8 cellular contexts compared by ENCODE assay signal in the genomic region with DNA sequence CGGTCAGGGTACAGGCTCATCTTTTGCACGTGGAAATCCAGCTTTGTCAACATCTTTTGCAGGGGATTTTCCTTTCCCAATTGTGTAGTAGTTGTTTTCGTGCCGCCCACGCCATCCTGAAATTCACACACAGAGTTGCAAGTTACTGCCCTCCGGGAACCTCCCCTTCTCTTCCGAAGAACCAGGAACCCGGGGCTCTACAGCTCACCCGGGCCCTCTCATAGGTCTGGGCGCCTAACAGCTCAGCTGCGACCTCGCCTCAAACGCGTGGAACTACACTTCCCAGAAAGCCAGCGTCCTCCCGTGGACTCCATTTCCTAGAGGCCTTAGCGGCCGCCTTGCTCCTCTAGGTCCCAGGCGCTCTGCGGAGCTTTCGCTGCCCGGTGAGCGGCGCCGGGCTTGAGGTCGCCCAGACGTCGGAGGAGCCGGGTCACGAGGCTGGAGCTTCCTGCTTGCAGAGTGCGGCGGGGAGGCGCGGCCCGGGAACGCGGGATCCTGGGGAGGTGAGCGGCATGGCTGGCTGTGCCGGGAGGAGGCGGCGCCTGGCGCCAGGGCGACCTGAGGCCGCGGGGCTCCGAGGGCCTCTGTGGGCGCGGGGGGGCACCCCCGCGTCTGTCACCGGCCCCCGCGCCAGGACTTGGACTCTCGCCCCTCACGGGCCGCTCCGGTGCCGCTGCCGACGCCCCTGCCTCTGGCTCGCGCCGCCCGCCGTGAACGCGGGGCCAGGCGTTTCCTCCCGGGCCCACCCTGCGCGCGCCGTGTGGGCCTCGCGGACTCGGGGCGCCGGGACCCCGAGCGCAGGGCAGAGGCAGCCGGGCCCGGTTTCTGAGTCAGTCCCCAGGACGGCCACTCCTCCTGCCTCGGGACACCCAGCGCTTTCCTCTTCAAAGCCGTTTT. TPM values are rescaled to one million over a fixed set of nuclear protein-coding genes. Genes with fewer than 3 reads are reported as not detected.
DNase-seq lines count a peak whose midpoint lies in the region; ATAC-seq, FAIRE-seq and TF ChIP-seq lines count a peak whose summit lies in the region.

A gene (plus strand): TSS at position 329 of the 897 bp plus-strand sequence. CDS start 1,095 bp downstream, outside the sequence.

- intact Hi-C loops in left cardiac atrium (cut with DNase I): loop anchor here in 1 of 2 donors (2.0 to 5.0 kb wide), 2 partner anchors 129 to 202 kb away; a partner anchor contains a TSS
- intact Hi-C loops in posterior vena cava (cut with DNase I): no loop called here

- peak in 2 of 6 experiments; percentile 7 to 30 for TF ChIP-seq CTCF in upper lobe of left lung (IDR thresholded peaks at IDR 0.05)

- H3K4me1 ChIP-seq in upper lobe of left lung: peaks cover 5 to 23% (median 16%) of the 10 kb centered on the region in 4 donors

- H3K27ac ChIP-seq in upper lobe of left lung: peak within 1 kb of the TSS; percentile 83 to 93 (median 85)

- peak; percentile 97 for ATAC-seq in HG02763 (IDR thresholded peaks at IDR 0.05; ENCODE audit: unreplicated experiment)
- peak; percentile 98 to 99 for ATAC-seq in left cardiac atrium
- ATAC-seq in upper lobe of left lung (ENCODE audit: low FRiP score in 2 of 2): peak; percentile 97 to 98

- no peaks in the 10 kb centered on the region for H3K27me3 ChIP-seq in upper lobe of left lung

- H3K9me3 ChIP-seq in upper lobe of left lung: no peaks in the 10 kb centered on the region

- H3K4me3 ChIP-seq in upper lobe of left lung: peak within 1 kb of the TSS; percentile 77 to 99 (median 91)

- no peak for TF ChIP-seq EP300 in upper lobe of left lung (IDR thresholded peaks at IDR 0.05)

- peaks cover 0 to 20% (median 5%) of the 10 kb centered on the region in 4 donors for H3K36me3 ChIP-seq in upper lobe of left lung

- TF ChIP-seq POLR2A in GM12891 (IDR thresholded peaks at IDR 0.05; ENCODE audit: low read depth, low read length) (no peak), upper lobe of left lung (IDR thresholded peaks at IDR 0.05) (peak in 2 of 4 donors; percentile 36 to 84)

- 3 to 6% methylated on average over 12 to 27 of the region's 86 CpGs for WGBS in upper lobe of left lung, 2 donors

- peak; percentile 76 for DNase-seq in GM12891 (ENCODE audit: insufficient read length, low spot score)
- DNase-seq in NCI-H1417 (lab: John Stamatoyannopoulos, UW): peak; percentile 79 to 89 (median 88)
- peak; percentile 69 to 91 (median 74) for DNase-seq in T-helper 1 cell
- DNase-seq in amniotic stem cell (lab: John Stamatoyannopoulos, UW): peak; percentile 83
- DNase-seq in left cardiac atrium: peak; percentile 92
- DNase-seq in posterior vena cava (ENCODE audit: low spot score): peak; percentile 96
- peak; percentile 96 to 97 for DNase-seq in upper lobe of left lung

- peak; percentile 78 for FAIRE-seq in GM12891 (lab: Jason Lieb, UNC)

TF ChIP-seq in GM12891, 5 proteins besides CTCF, POLR2A, EP300 and RAD21:
- TF ChIP-seq POU2F2 (IDR thresholded peaks at IDR 0.05; ENCODE audit: low read depth, low read length) (no peak), SPI1 (IDR thresholded peaks at IDR 0.05; ENCODE audit: low read depth, low read length) (no peak), PAX5 (IDR thresholded peaks at IDR 0.05; ENCODE audit: insufficient read depth, low read length, severe bottlenecking) (no peak), TAF1 (IDR thresholded peaks at IDR 0.05; ENCODE audit: low read depth, low read length) (no peak), POLR2AphosphoS5 (IDR thresholded peaks at IDR 0.05; ENCODE audit: low read depth, low read length) (no peak)

RNA-seq across cellular contexts. Expression of the gene that starts here (rescaled TPM):
- polyA plus RNA-seq in GM12891 (2012; ENCODE audit: low read depth, missing spikeins): 1.5 TPM
- total RNA-seq in left cardiac atrium: 1 to 10 TPM; 8.2 to 9.2 TPM
- 10 to 100 TPM; 13.4 to 15.2 TPM for total RNA-seq in posterior vena cava
- 10 to 100 TPM; 11.4 to 27.2 (median 16.3) TPM for total RNA-seq in upper lobe of left lung

Comparison
In these comparisons a context has a peak if more than half of its experiments do, and no peak if none do; other contexts are left out.
1. Peak in every context shown above with its lines: DNase-seq, ATAC-seq, H3K4me3 ChIP-seq and H3K27ac ChIP-seq.